In the genomic region with DNA sequence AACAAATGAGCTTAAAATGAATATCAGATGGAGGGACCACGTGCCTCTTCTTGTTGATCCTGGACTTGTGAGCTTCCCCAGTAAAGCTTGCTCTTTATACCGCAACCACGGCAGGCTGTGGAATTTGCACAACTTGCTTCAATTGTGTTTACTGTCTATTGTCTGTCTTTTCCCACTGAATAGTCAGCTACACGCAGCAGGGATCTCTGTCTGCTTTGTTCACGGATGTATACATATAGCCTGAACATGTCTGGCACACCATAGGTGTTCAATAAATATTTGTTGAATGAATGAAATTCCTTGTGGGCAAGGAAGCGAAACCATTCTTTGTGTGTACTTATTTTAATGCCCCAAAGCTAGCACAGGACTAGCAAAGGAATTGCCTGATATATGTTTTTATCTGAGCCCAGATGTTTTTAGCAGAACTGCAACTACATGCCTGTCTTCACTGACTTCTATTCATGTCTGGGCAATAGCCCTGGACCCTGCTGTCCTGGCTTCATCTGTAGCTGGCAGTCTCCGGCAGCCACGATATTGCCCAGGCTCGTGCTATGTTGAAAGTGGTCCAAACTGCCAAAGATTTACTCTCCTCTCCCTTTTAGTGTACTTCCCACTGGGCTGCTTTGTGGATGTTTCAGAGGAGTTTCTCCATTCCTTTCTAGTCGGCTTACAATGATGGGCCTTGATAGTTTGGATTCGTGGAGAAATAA, we compare ENCODE assay signal across 10 cellular contexts. TPM values are rescaled to one million over a fixed set of nuclear protein-coding genes. Genes with fewer than 3 reads are reported as not detected.
A peak's percentile ranks its signal among the peaks of the same experiment; 100 is the strongest.
DNase-seq lines count a peak whose midpoint lies in the region; ATAC-seq and TF ChIP-seq lines count a peak whose summit lies in the region.
"Had no signal": no experiment of that assay in that cellular context is flagged by ENCODE, and none has a peak within 500 bp of the region (broad histone marks: within the 10 kb centered on the region; RNA-seq: fewer than 3 reads in every experiment).

No MANE protein-coding gene starts in this region.

- CTCF ChIA-PET in AG04450 (lab: Charles Lee): interaction anchor here (1.5 to 2.1 kb wide), 4 partner anchors 10 to 679 kb away, joined by 6 to 8 read pairs (median 6); no protein-coding TSS in a partner anchor
- CTCF ChIA-PET in CD8-positive, alpha-beta T cell (lab: Charles Lee): interaction anchor here (1.0 to 1.5 kb wide), 2 partner anchors 7 to 75 kb away, joined by 3 read pairs; no protein-coding TSS in a partner anchor

- H3K27me3 ChIP-seq in AG04450 (ENCODE audit: control insufficient read depth, insufficient read depth, low read length): no peaks in the 10 kb centered on the region
- no peaks in the 10 kb centered on the region for H3K27me3 ChIP-seq in CD8-positive, alpha-beta T cell (ENCODE audit: insufficient read depth, low read length)

- peak overlapping the region; percentile 32 for H3K27ac ChIP-seq in AG04450 (ENCODE audit: low read depth, low read length)
- no peak overlapping the region for H3K27ac ChIP-seq in CD8-positive, alpha-beta T cell (ENCODE audit: low read depth, low read length)
- H3K27ac ChIP-seq: PC-9 had no signal

- intact Hi-C loops in CD8-positive, alpha-beta T cell (cut with DNase I, micrococcal nuclease): no loop called here

- in situ Hi-C loops in astrocyte of the spinal cord (cut with HindIII; ENCODE audit: low sequenced_read_pairs): loop anchor here (25.0 kb wide), 1 partner anchor 658 kb away; no protein-coding TSS in a partner anchor

- no peak for TF ChIP-seq RAD21 in Ishikawa (IDR thresholded peaks at IDR 0.05; ENCODE audit: low read depth)

- peak; percentile 78; the same call in 1 of the 2 replicates for TF ChIP-seq EP300 in Ishikawa (IDR thresholded peaks at IDR 0.05; ENCODE audit: borderline replicate concordance)

- no peaks in the 10 kb centered on the region for H3K9me3 Mint-ChIP-seq in CD8-positive, alpha-beta T cell

- ATAC-seq in CD8-positive, alpha-beta T cell: no peak
- no peak for ATAC-seq in HG02610 (IDR thresholded peaks at IDR 0.05; ENCODE audit: unreplicated experiment)

- H3K4me3 ChIP-seq in AG04450 (ENCODE audit: low read depth, low read length) (no peak overlapping the region; the same call in 1 of the 2 replicates), astrocyte of the spinal cord (ENCODE audit: low read depth, low read length) (no peak overlapping the region)
- no peak overlapping the region for H3K4me3 ChIP-seq in CD8-positive, alpha-beta T cell (ENCODE audit: low read depth, low read length)
- H3K4me3 ChIP-seq: PC-9 had no signal

- TF ChIP-seq CTCF in AG04450 (IDR thresholded peaks at IDR 0.05; ENCODE audit: low read depth, low read length) (no peak), astrocyte of the spinal cord (IDR thresholded peaks at IDR 0.05; ENCODE audit: low read depth, low read length) (no peak)
- TF ChIP-seq CTCF in CD8-positive, alpha-beta T cell (IDR thresholded peaks at IDR 0.05): no peak

- no peaks in the 10 kb centered on the region for H3K36me3 Mint-ChIP-seq in CD8-positive, alpha-beta T cell

- peaks cover 24% of the 10 kb centered on the region for H3K4me1 Mint-ChIP-seq in CD8-positive, alpha-beta T cell (ENCODE audit: low read depth)

- no peak overlapping the region for H3K27ac Mint-ChIP-seq in CD8-positive, alpha-beta T cell

- H3K27me3 Mint-ChIP-seq in CD8-positive, alpha-beta T cell (ENCODE audit: low read depth): no peaks in the 10 kb centered on the region

- H3K9me3 ChIP-seq in AG04450 (ENCODE audit: control insufficient read depth, insufficient read depth, low read length): no peaks in the 10 kb centered on the region
- no peaks in the 10 kb centered on the region for H3K9me3 ChIP-seq in CD8-positive, alpha-beta T cell (ENCODE audit: low read length)

- H3K36me3 ChIP-seq in CD8-positive, alpha-beta T cell (ENCODE audit: insufficient read depth, low read length): no peaks in the 10 kb centered on the region

- no peak overlapping the region for H3K4me3 Mint-ChIP-seq in CD8-positive, alpha-beta T cell

- POLR2A ChIA-PET in AG04450 (lab: Yijun Ruan, JAX): interaction anchor here (0.9 to 2.0 kb wide), 2 partner anchors 30 to 219 kb away, joined by 4 to 16 read pairs; a partner anchor contains a TSS
- POLR2A ChIA-PET in CD8-positive, alpha-beta T cell (lab: Charles Lee): interaction anchor here (1.5 kb wide), 1 partner anchor 30 kb away, joined by 5 read pairs; a partner anchor contains a TSS

- peaks cover 19% of the 10 kb centered on the region for H3K4me1 ChIP-seq in CD8-positive, alpha-beta T cell (ENCODE audit: insufficient read depth, low read length)

- no peak for DNase-seq in AG04450 (ENCODE audit: low read depth, low spot score)
- DNase-seq in astrocyte of the spinal cord (ENCODE audit: low read depth, low spot score): peak; percentile 69
- peak; percentile 21 for DNase-seq in left kidney (ENCODE audit: low read depth, low spot score)
- DNase-seq in CD8-positive, alpha-beta T cell: no peak
- no peak for DNase-seq in GM19240 (ENCODE audit: insufficient read length, low spot score)
- no peak for DNase-seq in activated effector memory CD4-positive, alpha-beta T cell treated with Interleukin-2 at 50 U/mL for 16 hours
- DNase-seq: activated gamma-delta T cell treated with Interleukin-2 at 50 U/mL for 16 hours, PC-9 had no signal

TF ChIP-seq in Ishikawa, 13 proteins besides CTCF, POLR2A, EP300 and RAD21:
- TF ChIP-seq TAF1 (IDR thresholded peaks at IDR 0.05; ENCODE audit: low read depth): no peak
- TF ChIP-seq, protein P1, sequence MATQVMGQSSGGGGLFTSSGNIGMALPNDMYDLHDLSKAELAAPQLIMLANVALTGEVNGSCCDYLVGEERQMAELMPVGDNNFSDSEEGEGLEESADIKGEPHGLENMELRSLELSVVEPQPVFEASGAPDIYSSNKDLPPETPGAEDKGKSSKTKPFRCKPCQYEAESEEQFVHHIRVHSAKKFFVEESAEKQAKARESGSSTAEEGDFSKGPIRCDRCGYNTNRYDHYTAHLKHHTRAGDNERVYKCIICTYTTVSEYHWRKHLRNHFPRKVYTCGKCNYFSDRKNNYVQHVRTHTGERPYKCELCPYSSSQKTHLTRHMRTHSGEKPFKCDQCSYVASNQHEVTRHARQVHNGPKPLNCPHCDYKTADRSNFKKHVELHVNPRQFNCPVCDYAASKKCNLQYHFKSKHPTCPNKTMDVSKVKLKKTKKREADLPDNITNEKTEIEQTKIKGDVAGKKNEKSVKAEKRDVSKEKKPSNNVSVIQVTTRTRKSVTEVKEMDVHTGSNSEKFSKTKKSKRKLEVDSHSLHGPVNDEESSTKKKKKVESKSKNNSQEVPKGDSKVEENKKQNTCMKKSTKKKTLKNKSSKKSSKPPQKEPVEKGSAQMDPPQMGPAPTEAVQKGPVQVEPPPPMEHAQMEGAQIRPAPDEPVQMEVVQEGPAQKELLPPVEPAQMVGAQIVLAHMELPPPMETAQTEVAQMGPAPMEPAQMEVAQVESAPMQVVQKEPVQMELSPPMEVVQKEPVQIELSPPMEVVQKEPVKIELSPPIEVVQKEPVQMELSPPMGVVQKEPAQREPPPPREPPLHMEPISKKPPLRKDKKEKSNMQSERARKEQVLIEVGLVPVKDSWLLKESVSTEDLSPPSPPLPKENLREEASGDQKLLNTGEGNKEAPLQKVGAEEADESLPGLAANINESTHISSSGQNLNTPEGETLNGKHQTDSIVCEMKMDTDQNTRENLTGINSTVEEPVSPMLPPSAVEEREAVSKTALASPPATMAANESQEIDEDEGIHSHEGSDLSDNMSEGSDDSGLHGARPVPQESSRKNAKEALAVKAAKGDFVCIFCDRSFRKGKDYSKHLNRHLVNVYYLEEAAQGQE (IDR thresholded peaks at IDR 0.05; ENCODE audit: low read depth): no peak
- TF ChIP-seq, protein P2, sequence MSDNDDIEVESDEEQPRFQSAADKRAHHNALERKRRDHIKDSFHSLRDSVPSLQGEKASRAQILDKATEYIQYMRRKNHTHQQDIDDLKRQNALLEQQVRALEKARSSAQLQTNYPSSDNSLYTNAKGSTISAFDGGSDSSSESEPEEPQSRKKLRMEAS (IDR thresholded peaks at IDR 0.05): peak; percentile 64
- TF ChIP-seq CEBPB (IDR thresholded peaks at IDR 0.05): peak; percentile 40; the same call in 1 of the 2 replicates
- TF ChIP-seq ZBTB7A (IDR thresholded peaks at IDR 0.05; ENCODE audit: low read depth): no peak
- peak; percentile 66; the same call in 1 of the 2 replicates for TF ChIP-seq FOXM1 (IDR thresholded peaks at IDR 0.05; ENCODE audit: borderline replicate concordance, low read depth)
- no peak for TF ChIP-seq YY1 (IDR thresholded peaks at IDR 0.05; ENCODE audit: low read depth)
- peak; percentile 69 for TF ChIP-seq TCF12 (IDR thresholded peaks at IDR 0.05; ENCODE audit: low read depth)
- peak; percentile 94 for TF ChIP-seq TEAD4 (IDR thresholded peaks at IDR 0.05)
- no peak for TF ChIP-seq EGR1 (IDR thresholded peaks at IDR 0.05)
- TF ChIP-seq, protein P3, sequence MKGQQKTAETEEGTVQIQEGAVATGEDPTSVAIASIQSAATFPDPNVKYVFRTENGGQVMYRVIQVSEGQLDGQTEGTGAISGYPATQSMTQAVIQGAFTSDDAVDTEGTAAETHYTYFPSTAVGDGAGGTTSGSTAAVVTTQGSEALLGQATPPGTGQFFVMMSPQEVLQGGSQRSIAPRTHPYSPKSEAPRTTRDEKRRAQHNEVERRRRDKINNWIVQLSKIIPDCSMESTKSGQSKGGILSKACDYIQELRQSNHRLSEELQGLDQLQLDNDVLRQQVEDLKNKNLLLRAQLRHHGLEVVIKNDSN (IDR thresholded peaks at IDR 0.05): peak; percentile 61
- peak; percentile 74 for TF ChIP-seq NFIC (IDR thresholded peaks at IDR 0.05)
- TF ChIP-seq CREB1 (IDR thresholded peaks at IDR 0.05; ENCODE audit: low read depth): no peak

RNA-seq across cellular contexts. Expression of a gene that starts 29.9 kb away (rescaled TPM):
- 35.4 and 46.9 TPM in 2 replicates for polyA plus RNA-seq in AG04450 (2011; rRNA removed)
- 14.0 and 21.4 TPM in 2 replicates for polyA minus RNA-seq in AG04450 (2011; rRNA and poly(A)+ RNA removed)
- 100 to 1,000 TPM; 292 to 301 TPM for total RNA-seq in CD8-positive, alpha-beta T cell

Comparison
In these comparisons a context has a peak if more than half of its experiments do, and no peak if none do; other contexts are left out.
1. DNase-seq: peak in astrocyte of the spinal cord (single experiment) and left kidney (single experiment); none in AG04450 (single experiment), CD8-positive, alpha-beta T cell (0 of 7), GM19240 (single experiment) and activated effector memory CD4-positive, alpha-beta T cell treated with Interleukin-2 at 50 U/mL for 16 hours (single experiment).